1 cellular context compared by ENCODE assay signal in genomic region chr2:172148246-172148645, GRCh38.
TF ChIP-seq lines count a peak whose summit lies in the region.

No MANE protein-coding gene starts in this region.

TF ChIP-seq in IMR-90, 13 proteins besides CTCF, POLR2A, EP300 and RAD21:
- TF ChIP-seq CHD1 (IDR thresholded peaks at IDR 0.05; ENCODE audit: low read depth, low read length) (no peak), FOS (IDR thresholded peaks at IDR 0.05; ENCODE audit: low read depth, low read length) (no peak), MAFK (IDR thresholded peaks at IDR 0.05; ENCODE audit: low read depth, low read length) (no peak), SMC3 (IDR thresholded peaks at IDR 0.05; ENCODE audit: low read depth, low read length) (no peak), RFX5 (IDR thresholded peaks at IDR 0.05; ENCODE audit: low read depth, low read length) (no peak), NFE2L2 (IDR thresholded peaks at IDR 0.05; ENCODE audit: low read depth, low read length) (no peak), MXI1 (IDR thresholded peaks at IDR 0.05; ENCODE audit: borderline replicate concordance, low read depth, low read length) (no peak), MAZ (IDR thresholded peaks at IDR 0.05; ENCODE audit: borderline replicate concordance, low read depth, low read length) (no peak), BHLHE40 (IDR thresholded peaks at IDR 0.05; ENCODE audit: low read depth, low read length) (no peak), ELK1 (IDR thresholded peaks at IDR 0.05; ENCODE audit: borderline replicate concordance, low read depth, low read length) (no peak), USF2 (IDR thresholded peaks at IDR 0.05; ENCODE audit: low read depth, low read length) (no peak), CEBPB (IDR thresholded peaks at IDR 0.05; ENCODE audit: low read depth, low read length) (no peak), RCOR1 (IDR thresholded peaks at IDR 0.05; ENCODE audit: insufficient replicate concordance, low read length) (no peak)
